In genomic region chr2:105936954-105937353, GRCh38 we compare ENCODE assay signal across 33 cellular contexts.
"Had no signal": no experiment of that assay in that cellular context is flagged by ENCODE, and none has a peak within 500 bp of the region (broad histone marks: within the 10 kb centered on the region; RNA-seq: fewer than 3 reads in every experiment).

No MANE protein-coding gene starts in this region.

- H3K36me3 ChIP-seq: ascending aorta, SJCRH30, WERI-Rb-1 had no signal

- H3K27ac ChIP-seq: ascending aorta, SJCRH30, SK-N-MC, WERI-Rb-1 had no signal

- ATAC-seq: activated CD8-positive, alpha-beta memory T cell treated with anti-CD3 and anti-CD28 coated beads, Interleukin-2, amount 10 ng/mL, durations not matched to agents 7 days and 5 days; Panc1 had no signal

- H3K9me3 ChIP-seq: ascending aorta, SJCRH30 had no signal

- H3K4me3 ChIP-seq: ascending aorta, SJCRH30, SK-N-MC had no signal

- H3K27me3 ChIP-seq: ascending aorta, SJCRH30 had no signal

- DNase-seq: activated CD4-positive, alpha-beta memory T cell treated with anti-CD3 and anti-CD28 coated beads, Interleukin-2, amount 10 ng/mL, durations not matched to agents 7 days and 5 days; activated CD4-positive, alpha-beta T cell treated with anti-CD3 and anti-CD28 coated beads for 1 hour; activated CD4-positive, alpha-beta T cell treated with anti-CD3 and anti-CD28 coated beads for 48 hours; activated CD4-positive, CD25-positive, alpha-beta regulatory T cell; activated CD8-positive, alpha-beta memory T cell treated with anti-CD3 and anti-CD28 coated beads for 24 hours; activated CD8-positive, alpha-beta memory T cell treated with anti-CD3 and anti-CD28 coated beads, Interleukin-2, amount 10 ng/mL, durations not matched to agents 7 days and 5 days; activated CD8-positive, alpha-beta memory T cell treated with anti-CD3 and anti-CD28 coated beads, Interleukin-2, amount 50 U/mL, for 48 hours; activated gamma-delta T cell; activated naive CD4-positive, alpha-beta T cell treated with Interleukin-2 at 50 U/mL for 16 hours; activated naive CD8-positive, alpha-beta T cell treated with anti-CD3 and anti-CD28 coated beads, Interleukin-2, amount 10 ng/mL, durations not matched to agents 7 days and 5 days; activated T-cell treated with anti-CD3 and anti-CD28 coated beads, Interleukin-2, amount 50 U/mL, for 48 hours; amygdala; central memory CD4-positive, alpha-beta T cell; Kasumi-1; KG1; MM.1S; MV-4-11; NCI-H1092 treated with DMSO at 0.1 percent for 48 hours; NCI-H1417; NCI-H146; NCI-H187 treated with DMSO at 0.1 percent for 48 hours; NCI-H2081; NCI-H226; NCI-H446 treated with DMSO at 0.1 percent for 48 hours; NCI-H524; NCI-H69; SHP77; SJCRH30; T1000; WERI-Rb-1 had no signal

- H3K4me1 ChIP-seq: SJCRH30 had no signal
